ENCODE assay signal across 1 cellular context in the genomic region with DNA sequence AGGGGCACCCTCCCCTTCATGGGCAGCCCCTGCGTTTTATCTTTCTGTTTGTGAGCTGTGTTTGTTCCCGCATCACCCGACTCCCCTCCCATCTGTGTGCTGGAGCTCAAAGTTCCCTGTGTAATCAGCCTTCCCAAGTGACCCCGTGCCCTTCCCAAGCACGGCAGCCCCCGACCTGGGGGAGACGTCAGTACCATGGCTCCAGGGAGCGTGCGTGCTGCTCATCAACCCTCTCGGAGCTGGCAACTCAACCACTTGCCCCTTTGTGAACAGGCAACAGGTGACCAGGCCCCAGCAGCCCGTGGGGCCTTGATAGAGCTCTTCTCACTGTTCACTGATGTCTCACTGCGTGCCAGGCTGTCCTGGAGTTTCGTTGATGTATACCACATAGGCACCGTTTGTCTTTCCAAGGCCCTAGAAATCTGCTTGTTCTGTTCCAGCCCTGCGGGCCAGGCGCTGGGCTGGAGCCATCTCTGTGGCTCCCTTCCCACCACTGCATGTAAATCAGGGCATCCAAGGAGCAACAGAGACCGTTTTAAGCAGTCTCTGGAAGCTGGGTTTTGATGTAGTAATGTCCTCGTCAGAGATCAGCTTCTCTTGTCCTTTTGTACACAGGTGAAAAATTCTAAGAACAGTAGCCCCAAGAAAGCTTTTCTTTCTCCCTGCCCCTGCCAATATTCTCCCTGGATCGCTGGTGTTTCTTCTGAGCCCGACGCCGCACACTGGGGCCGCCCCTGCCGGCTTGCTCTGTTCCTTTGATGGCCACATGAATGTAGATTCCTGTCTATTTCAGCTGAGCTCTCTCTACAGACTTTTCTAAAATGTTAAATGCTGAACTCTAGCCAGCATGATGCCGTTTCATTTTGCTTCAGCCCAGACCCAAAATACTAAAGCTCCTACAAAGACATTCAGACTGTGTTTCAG.
TF ChIP-seq lines count a peak whose summit lies in the region.

No MANE protein-coding gene starts in this region.

TF ChIP-seq in HepG2, 621 proteins besides CTCF, POLR2A, EP300 and RAD21 (continued from another document and continues in another):
- TF ChIP-seq, protein P1, sequence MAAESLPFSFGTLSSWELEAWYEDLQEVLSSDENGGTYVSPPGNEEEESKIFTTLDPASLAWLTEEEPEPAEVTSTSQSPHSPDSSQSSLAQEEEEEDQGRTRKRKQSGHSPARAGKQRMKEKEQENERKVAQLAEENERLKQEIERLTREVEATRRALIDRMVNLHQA (CRISPR knock-in tag; IDR thresholded peaks at IDR 0.05), result no peak
- TF ChIP-seq HDAC1 (CRISPR knock-in tag; IDR thresholded peaks at IDR 0.05), result peak; percentile 68
- TF ChIP-seq SOX5 (CRISPR knock-in tag; IDR thresholded peaks at IDR 0.05; ENCODE audit: borderline replicate concordance), result peak; percentile 39; the same call in 1 of the 2 replicates
- no peak for TF ChIP-seq SRSF9 (IDR thresholded peaks at IDR 0.05; ENCODE audit: borderline replicate concordance, insufficient read depth, low read depth, low read length, poor library complexity, severe bottlenecking)
- no peak for TF ChIP-seq ZNF773 (CRISPR knock-in tag; IDR thresholded peaks at IDR 0.05; ENCODE audit: borderline replicate concordance)
- TF ChIP-seq SAFB2 (CRISPR knock-in tag; IDR thresholded peaks at IDR 0.05; ENCODE audit: borderline replicate concordance, low read depth), result no peak
- TF ChIP-seq, protein P2, sequence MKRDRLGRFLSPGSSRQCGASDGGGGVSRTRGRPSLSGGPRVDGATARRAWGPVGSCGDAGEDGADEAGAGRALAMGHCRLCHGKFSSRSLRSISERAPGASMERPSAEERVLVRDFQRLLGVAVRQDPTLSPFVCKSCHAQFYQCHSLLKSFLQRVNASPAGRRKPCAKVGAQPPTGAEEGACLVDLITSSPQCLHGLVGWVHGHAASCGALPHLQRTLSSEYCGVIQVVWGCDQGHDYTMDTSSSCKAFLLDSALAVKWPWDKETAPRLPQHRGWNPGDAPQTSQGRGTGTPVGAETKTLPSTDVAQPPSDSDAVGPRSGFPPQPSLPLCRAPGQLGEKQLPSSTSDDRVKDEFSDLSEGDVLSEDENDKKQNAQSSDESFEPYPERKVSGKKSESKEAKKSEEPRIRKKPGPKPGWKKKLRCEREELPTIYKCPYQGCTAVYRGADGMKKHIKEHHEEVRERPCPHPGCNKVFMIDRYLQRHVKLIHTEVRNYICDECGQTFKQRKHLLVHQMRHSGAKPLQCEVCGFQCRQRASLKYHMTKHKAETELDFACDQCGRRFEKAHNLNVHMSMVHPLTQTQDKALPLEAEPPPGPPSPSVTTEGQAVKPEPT (CRISPR knock-in tag; IDR thresholded peaks at IDR 0.05; ENCODE audit: low read depth), result peak; percentile 34; the same call in 1 of the 2 replicates
- no peak for TF ChIP-seq NFE2L1 (CRISPR knock-in tag; IDR thresholded peaks at IDR 0.05; ENCODE audit: borderline replicate concordance)
- no peak for TF ChIP-seq PCBP2 (optimal IDR thresholded peaks at IDR 0.05; ENCODE audit: low read depth, low read length, poor library complexity, severe bottlenecking)
- no peak for TF ChIP-seq POLR2AphosphoS5 (IDR thresholded peaks at IDR 0.05; ENCODE audit: low read depth, low read length)
- TF ChIP-seq, protein P3, sequence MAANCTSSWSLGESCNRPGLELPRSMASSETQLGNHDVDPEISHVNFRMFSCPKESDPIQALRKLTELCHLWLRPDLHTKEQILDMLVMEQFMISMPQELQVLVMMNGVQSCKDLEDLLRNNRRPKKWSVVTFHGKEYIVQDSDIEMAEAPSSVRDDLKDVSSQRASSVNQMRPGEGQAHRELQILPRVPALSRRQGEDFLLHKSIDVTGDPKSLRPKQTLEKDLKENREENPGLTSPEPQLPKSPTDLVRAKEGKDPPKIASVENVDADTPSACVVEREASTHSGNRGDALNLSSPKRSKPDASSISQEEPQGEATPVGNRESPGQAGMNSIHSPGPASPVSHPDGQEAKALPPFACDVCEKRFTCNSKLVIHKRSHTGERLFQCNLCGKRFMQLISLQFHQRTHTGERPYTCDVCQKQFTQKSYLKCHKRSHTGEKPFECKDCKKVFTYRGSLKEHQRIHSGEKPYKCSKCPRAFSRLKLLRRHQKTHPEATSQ (CRISPR knock-in tag; IDR thresholded peaks at IDR 0.05; ENCODE audit: borderline replicate concordance), result no peak
- no peak for TF ChIP-seq ZKSCAN8 (CRISPR knock-in tag; IDR thresholded peaks at IDR 0.05; ENCODE audit: borderline replicate concordance)
- no peak for TF ChIP-seq CBX1 (IDR thresholded peaks at IDR 0.05; ENCODE audit: low read depth)
- TF ChIP-seq ELF1 (CRISPR knock-in tag; IDR thresholded peaks at IDR 0.05), result no peak
- TF ChIP-seq, protein P4, sequence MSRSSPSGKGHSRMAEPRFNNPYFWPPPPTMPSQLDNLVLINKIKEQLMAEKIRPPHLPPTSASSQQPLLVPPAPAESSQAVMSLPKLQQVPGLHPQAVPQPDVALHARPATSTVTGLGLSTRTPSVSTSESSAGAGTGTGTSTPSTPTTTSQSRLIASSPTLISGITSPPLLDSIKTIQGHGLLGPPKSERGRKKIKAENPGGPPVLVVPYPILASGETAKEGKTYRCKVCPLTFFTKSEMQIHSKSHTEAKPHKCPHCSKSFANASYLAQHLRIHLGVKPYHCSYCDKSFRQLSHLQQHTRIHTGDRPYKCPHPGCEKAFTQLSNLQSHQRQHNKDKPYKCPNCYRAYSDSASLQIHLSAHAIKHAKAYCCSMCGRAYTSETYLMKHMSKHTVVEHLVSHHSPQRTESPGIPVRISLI (CRISPR knock-in tag; IDR thresholded peaks at IDR 0.05; ENCODE audit: borderline replicate concordance), result no peak; the same call in 1 of the 2 replicates
- no peak for TF ChIP-seq CREB1 (IDR thresholded peaks at IDR 0.05)
- TF ChIP-seq CREB1 (CRISPR knock-in tag; IDR thresholded peaks at IDR 0.05), result no peak; the same call in 1 of the 2 replicates
- TF ChIP-seq, protein P5, sequence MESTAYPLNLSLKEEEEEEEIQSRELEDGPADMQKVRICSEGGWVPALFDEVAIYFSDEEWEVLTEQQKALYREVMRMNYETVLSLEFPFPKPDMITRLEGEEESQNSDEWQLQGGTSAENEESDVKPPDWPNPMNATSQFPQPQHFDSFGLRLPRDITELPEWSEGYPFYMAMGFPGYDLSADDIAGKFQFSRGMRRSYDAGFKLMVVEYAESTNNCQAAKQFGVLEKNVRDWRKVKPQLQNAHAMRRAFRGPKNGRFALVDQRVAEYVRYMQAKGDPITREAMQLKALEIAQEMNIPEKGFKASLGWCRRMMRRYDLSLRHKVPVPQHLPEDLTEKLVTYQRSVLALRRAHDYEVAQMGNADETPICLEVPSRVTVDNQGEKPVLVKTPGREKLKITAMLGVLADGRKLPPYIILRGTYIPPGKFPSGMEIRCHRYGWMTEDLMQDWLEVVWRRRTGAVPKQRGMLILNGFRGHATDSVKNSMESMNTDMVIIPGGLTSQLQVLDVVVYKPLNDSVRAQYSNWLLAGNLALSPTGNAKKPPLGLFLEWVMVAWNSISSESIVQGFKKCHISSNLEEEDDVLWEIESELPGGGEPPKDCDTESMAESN (CRISPR knock-in tag; conservative IDR thresholded peaks at IDR 0.05), result no peak
- no peak for TF ChIP-seq ISX (CRISPR knock-in tag; conservative IDR thresholded peaks at IDR 0.05)
- TF ChIP-seq ZNF746 (CRISPR knock-in tag; IDR thresholded peaks at IDR 0.05), result no peak
- peak; percentile 64; the same call in 1 of the 2 replicates for TF ChIP-seq ZNF788 (CRISPR knock-in tag; IDR thresholded peaks at IDR 0.05; ENCODE audit: borderline replicate concordance)
- TF ChIP-seq, protein P6, sequence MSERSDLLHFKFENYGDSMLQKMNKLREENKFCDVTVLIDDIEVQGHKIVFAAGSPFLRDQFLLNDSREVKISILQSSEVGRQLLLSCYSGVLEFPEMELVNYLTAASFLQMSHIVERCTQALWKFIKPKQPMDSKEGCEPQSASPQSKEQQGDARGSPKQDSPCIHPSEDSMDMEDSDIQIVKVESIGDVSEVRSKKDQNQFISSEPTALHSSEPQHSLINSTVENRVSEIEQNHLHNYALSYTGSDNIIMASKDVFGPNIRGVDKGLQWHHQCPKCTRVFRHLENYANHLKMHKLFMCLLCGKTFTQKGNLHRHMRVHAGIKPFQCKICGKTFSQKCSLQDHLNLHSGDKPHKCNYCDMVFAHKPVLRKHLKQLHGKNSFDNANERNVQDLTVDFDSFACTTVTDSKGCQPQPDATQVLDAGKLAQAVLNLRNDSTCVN (CRISPR knock-in tag; IDR thresholded peaks at IDR 0.05; ENCODE audit: borderline replicate concordance), result 0 out of 2 replicates have a peak, but pooled peaks have one; percentile 32
- TF ChIP-seq, protein P7, sequence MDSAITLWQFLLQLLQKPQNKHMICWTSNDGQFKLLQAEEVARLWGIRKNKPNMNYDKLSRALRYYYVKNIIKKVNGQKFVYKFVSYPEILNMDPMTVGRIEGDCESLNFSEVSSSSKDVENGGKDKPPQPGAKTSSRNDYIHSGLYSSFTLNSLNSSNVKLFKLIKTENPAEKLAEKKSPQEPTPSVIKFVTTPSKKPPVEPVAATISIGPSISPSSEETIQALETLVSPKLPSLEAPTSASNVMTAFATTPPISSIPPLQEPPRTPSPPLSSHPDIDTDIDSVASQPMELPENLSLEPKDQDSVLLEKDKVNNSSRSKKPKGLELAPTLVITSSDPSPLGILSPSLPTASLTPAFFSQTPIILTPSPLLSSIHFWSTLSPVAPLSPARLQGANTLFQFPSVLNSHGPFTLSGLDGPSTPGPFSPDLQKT (CRISPR knock-in tag; IDR thresholded peaks at IDR 0.05; ENCODE audit: borderline replicate concordance), result no peak
- TF ChIP-seq ZNF30 (CRISPR knock-in tag; IDR thresholded peaks at IDR 0.05), result no peak
- TF ChIP-seq, protein P8, sequence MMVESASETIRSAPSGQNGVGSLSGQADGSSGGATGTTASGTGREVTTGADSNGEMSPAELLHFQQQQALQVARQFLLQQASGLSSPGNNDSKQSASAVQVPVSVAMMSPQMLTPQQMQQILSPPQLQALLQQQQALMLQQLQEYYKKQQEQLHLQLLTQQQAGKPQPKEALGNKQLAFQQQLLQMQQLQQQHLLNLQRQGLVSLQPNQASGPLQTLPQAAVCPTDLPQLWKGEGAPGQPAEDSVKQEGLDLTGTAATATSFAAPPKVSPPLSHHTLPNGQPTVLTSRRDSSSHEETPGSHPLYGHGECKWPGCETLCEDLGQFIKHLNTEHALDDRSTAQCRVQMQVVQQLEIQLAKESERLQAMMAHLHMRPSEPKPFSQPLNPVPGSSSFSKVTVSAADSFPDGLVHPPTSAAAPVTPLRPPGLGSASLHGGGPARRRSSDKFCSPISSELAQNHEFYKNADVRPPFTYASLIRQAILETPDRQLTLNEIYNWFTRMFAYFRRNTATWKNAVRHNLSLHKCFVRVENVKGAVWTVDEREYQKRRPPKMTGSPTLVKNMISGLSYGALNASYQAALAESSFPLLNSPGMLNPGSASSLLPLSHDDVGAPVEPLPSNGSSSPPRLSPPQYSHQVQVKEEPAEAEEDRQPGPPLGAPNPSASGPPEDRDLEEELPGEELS (CRISPR knock-in tag; IDR thresholded peaks at IDR 0.05), result peak; percentile 62
- no peak for TF ChIP-seq SOX6 (IDR thresholded peaks at IDR 0.05)
- TF ChIP-seq SOX6 (CRISPR knock-in tag; IDR thresholded peaks at IDR 0.05), result peak; percentile 83
- TF ChIP-seq, protein P9, sequence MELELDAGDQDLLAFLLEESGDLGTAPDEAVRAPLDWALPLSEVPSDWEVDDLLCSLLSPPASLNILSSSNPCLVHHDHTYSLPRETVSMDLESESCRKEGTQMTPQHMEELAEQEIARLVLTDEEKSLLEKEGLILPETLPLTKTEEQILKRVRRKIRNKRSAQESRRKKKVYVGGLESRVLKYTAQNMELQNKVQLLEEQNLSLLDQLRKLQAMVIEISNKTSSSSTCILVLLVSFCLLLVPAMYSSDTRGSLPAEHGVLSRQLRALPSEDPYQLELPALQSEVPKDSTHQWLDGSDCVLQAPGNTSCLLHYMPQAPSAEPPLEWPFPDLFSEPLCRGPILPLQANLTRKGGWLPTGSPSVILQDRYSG (CRISPR knock-in tag; IDR thresholded peaks at IDR 0.05), result no peak
- TF ChIP-seq, protein P10, sequence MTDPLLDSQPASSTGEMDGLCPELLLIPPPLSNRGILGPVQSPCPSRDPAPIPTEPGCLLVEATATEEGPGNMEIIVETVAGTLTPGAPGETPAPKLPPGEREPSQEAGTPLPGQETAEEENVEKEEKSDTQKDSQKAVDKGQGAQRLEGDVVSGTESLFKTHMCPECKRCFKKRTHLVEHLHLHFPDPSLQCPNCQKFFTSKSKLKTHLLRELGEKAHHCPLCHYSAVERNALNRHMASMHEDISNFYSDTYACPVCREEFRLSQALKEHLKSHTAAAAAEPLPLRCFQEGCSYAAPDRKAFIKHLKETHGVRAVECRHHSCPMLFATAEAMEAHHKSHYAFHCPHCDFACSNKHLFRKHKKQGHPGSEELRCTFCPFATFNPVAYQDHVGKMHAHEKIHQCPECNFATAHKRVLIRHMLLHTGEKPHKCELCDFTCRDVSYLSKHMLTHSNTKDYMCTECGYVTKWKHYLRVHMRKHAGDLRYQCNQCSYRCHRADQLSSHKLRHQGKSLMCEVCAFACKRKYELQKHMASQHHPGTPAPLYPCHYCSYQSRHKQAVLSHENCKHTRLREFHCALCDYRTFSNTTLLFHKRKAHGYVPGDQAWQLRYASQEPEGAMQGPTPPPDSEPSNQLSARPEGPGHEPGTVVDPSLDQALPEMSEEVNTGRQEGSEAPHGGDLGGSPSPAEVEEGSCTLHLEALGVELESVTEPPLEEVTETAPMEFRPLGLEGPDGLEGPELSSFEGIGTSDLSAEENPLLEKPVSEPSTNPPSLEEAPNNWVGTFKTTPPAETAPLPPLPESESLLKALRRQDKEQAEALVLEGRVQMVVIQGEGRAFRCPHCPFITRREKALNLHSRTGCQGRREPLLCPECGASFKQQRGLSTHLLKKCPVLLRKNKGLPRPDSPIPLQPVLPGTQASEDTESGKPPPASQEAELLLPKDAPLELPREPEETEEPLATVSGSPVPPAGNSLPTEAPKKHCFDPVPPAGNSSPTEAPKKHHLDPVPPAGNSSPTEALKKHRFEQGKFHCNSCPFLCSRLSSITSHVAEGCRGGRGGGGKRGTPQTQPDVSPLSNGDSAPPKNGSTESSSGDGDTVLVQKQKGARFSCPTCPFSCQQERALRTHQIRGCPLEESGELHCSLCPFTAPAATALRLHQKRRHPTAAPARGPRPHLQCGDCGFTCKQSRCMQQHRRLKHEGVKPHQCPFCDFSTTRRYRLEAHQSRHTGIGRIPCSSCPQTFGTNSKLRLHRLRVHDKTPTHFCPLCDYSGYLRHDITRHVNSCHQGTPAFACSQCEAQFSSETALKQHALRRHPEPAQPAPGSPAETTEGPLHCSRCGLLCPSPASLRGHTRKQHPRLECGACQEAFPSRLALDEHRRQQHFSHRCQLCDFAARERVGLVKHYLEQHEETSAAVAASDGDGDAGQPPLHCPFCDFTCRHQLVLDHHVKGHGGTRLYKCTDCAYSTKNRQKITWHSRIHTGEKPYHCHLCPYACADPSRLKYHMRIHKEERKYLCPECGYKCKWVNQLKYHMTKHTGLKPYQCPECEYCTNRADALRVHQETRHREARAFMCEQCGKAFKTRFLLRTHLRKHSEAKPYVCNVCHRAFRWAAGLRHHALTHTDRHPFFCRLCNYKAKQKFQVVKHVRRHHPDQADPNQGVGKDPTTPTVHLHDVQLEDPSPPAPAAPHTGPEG (CRISPR knock-in tag; IDR thresholded peaks at IDR 0.05), result no peak
- TF ChIP-seq, protein P11, sequence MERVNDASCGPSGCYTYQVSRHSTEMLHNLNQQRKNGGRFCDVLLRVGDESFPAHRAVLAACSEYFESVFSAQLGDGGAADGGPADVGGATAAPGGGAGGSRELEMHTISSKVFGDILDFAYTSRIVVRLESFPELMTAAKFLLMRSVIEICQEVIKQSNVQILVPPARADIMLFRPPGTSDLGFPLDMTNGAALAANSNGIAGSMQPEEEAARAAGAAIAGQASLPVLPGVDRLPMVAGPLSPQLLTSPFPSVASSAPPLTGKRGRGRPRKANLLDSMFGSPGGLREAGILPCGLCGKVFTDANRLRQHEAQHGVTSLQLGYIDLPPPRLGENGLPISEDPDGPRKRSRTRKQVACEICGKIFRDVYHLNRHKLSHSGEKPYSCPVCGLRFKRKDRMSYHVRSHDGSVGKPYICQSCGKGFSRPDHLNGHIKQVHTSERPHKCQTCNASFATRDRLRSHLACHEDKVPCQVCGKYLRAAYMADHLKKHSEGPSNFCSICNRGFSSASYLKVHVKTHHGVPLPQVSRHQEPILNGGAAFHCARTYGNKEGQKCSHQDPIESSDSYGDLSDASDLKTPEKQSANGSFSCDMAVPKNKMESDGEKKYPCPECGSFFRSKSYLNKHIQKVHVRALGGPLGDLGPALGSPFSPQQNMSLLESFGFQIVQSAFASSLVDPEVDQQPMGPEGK (CRISPR knock-in tag; IDR thresholded peaks at IDR 0.05), result peak; percentile 88
- no peak for TF ChIP-seq XBP1 (CRISPR knock-in tag; IDR thresholded peaks at IDR 0.05)
